In genomic region chr11:115921540-115921939, GRCh38 we compare ENCODE assay signal across 23 cellular contexts.
DNase-seq lines count a peak whose midpoint lies in the region; ATAC-seq, FAIRE-seq and TF ChIP-seq lines count a peak whose summit lies in the region.
"Had no signal": no experiment of that assay in that cellular context is flagged by ENCODE, and none has a peak within 500 bp of the region (broad histone marks: within the 10 kb centered on the region; RNA-seq: fewer than 3 reads in every experiment).

No MANE protein-coding gene starts in this region.

- H3K9me3 ChIP-seq in GM12878 (replicated peaks; ENCODE audit: control insufficient read depth, insufficient read depth, low read length) (no peaks in the 10 kb centered on the region), thyroid gland (no peaks in the 10 kb centered on the region), sigmoid colon (no peaks in the 10 kb centered on the region), mucosa of descending colon (no peaks in the 10 kb centered on the region)
- H3K9me3 ChIP-seq: Caco-2, MG63 had no signal

- TF ChIP-seq RAD21 in GM12878 (IDR thresholded peaks at IDR 0.05; ENCODE audit: insufficient read depth, low read depth, low read length): no peak

- peak overlapping the region; percentile 61 for H3K4me2 ChIP-seq in GM12878 (ENCODE audit: control insufficient read depth, insufficient read depth)

- peak in 1 of 2 experiments; percentile 87; a peak in 2 of 4 replicates for TF ChIP-seq EP300 in GM12878 (IDR thresholded peaks at IDR 0.05; ENCODE audit: borderline replicate concordance in 1 of 2, control insufficient read depth in 1 of 2, low read depth in 2 of 2, low read length in 2 of 2)
- TF ChIP-seq EP300 in sigmoid colon (IDR thresholded peaks at IDR 0.05): no peak

- no peaks in the 10 kb centered on the region for H3K79me2 ChIP-seq in GM12878 (ENCODE audit: control insufficient read depth, insufficient read depth, low read length)

- H3K4me1 ChIP-seq in GM12878 (ENCODE audit: control insufficient read depth, insufficient read depth, low read length): peaks cover 90% of the 10 kb centered on the region
- H3K4me1 ChIP-seq in thyroid gland: peaks cover 21 to 48% of the 10 kb centered on the region in 2 donors
- H3K4me1 ChIP-seq in sigmoid colon: peaks cover 0 to 20% (median 10%) of the 10 kb centered on the region in 4 donors
- H3K4me1 ChIP-seq in mucosa of descending colon (ENCODE audit: low read depth): no peaks in the 10 kb centered on the region

- no peak overlapping the region for H3K4me3 ChIP-seq in GM12878
- no peak overlapping the region for H3K4me3 ChIP-seq in thyroid gland (replicated peaks in 1 of 3)
- no peak overlapping the region for H3K4me3 ChIP-seq in sigmoid colon
- no peak overlapping the region for H3K4me3 ChIP-seq in mucosa of descending colon
- H3K4me3 ChIP-seq: GM23248, MG63 had no signal

- H3K27ac ChIP-seq in GM12878 (ENCODE audit: control insufficient read depth, insufficient read depth) (peak overlapping the region; percentile 94), thyroid gland (peak overlapping the region in 2 of 3 donors; percentile 72 to 82), sigmoid colon (no peak overlapping the region)
- H3K27ac ChIP-seq: GM23248, RWPE1 had no signal

- H2AFZ ChIP-seq in GM12878 (ENCODE audit: control insufficient read depth, low read depth, low read length): no peak overlapping the region
- H2AFZ ChIP-seq: GM23248 had no signal

- H3K9ac ChIP-seq in GM12878 (ENCODE audit: control insufficient read depth, insufficient read depth, low read length): peak overlapping the region; percentile 45; the same call in 1 of the 2 replicates
- H3K9ac ChIP-seq: GM23248 had no signal

- BruUV-seq in GM12878 (replicated peaks; lab: Mats Ljungman, UMichigan): no TSS peak

- no peaks in the 10 kb centered on the region for H3K27me3 ChIP-seq in GM12878 (replicated peaks in 1 of 2; ENCODE audit: control insufficient read depth in 2 of 2, insufficient read depth in 2 of 2, low read length in 1 of 2)
- H3K27me3 ChIP-seq in thyroid gland: no peaks in the 10 kb centered on the region
- no peaks in the 10 kb centered on the region for H3K27me3 ChIP-seq in sigmoid colon
- H3K27me3 ChIP-seq: MG63 had no signal

- TF ChIP-seq POLR2A in GM12878 (IDR thresholded peaks at IDR 0.05; ENCODE audit: low read depth, low read length) (0 out of 2 replicates have a peak, but pooled peaks have one; percentile 24), thyroid gland (IDR thresholded peaks at IDR 0.05) (no peak), sigmoid colon (IDR thresholded peaks at IDR 0.05) (no peak)

- no peak for DNase-seq in GM18507 (ENCODE audit: extremely low spot score, insufficient read length, low read depth)
- peak; percentile 82 for DNase-seq in GM12878 (ENCODE audit: low read depth, low spot score)
- DNase-seq in thyroid gland: no peak
- DNase-seq in GF-D8 (lab: John Stamatoyannopoulos, UW): no peak
- no peak for DNase-seq in sigmoid colon
- DNase-seq in mucosa of descending colon: no peak
- no peak for DNase-seq in stimulated activated CD4-positive, alpha-beta T cell treated with anti-CD3 and anti-CD28 coated beads, Interleukin-2, amount 100 ng/mL, for 24 hours
- DNase-seq: CD8-positive, alpha-beta T cell; DND-41; GM23248; H7; KBM-7; MG63; NCI-H1105 treated with DMSO at 0.1 percent for 48 hours; NCI-H1930; NCI-H446 treated with DMSO at 0.1 percent for 48 hours; NCI-H82; NK-92 treated with Interleukin-12 subunit alpha and Interleukin-12 subunit beta, amount 100 ng/mL, for 24 hours; SHP77 had no signal

- RAD21 ChIA-PET in GM12878 (lab: Charles Lee; ENCODE audit: unreplicated experiment): interaction anchor here (0.9 to 7.7 kb wide), 6 partner anchors 8 to 152 kb away, joined by 5 to 140 read pairs (median 24); no protein-coding TSS in a partner anchor

- POLR2A ChIA-PET in GM12878 (lab: Charles Lee): interaction anchor here (0.7 to 13.8 kb wide), 6 partner anchors 8 to 152 kb away, joined by 3 to 122 read pairs (median 6); no protein-coding TSS in a partner anchor

- FAIRE-seq in GM18507 (lab: Jason Lieb, UNC): peak; percentile 68
- FAIRE-seq in GM12878 (lab: Jason Lieb, UNC): no peak
- FAIRE-seq: HTR-8/SVneo had no signal

- WGBS in GM12878 (ENCODE audit: insufficient coverage, insufficient replicate concordance, low lambda C conversion rate, missing lambda C conversion rate): 0% methylated on average over 3 of the region's 3 CpGs
- WGBS in thyroid gland, 2 donors: 71 to 87% methylated on average over 3 of the region's 3 CpGs
- 86 to 88% methylated on average over 3 of the region's 3 CpGs for WGBS in sigmoid colon, 2 donors

- in situ Hi-C loops in GM12878 (cut with MboI): no loop called here

- CTCF ChIA-PET in GM12878 (lab: Yijun Ruan, JAX): interaction anchor here (0.8 to 6.9 kb wide), 6 partner anchors 9 to 152 kb away, joined by 3 to 61 read pairs (median 6); no protein-coding TSS in a partner anchor

- intact Hi-C loops in GM12878 (cut with micrococcal nuclease; ENCODE audit: unreplicated experiment) (loop anchor here (2.0 to 10.0 kb wide), 3 partner anchors 337 to 1893 kb away; partner anchors contain the start of gene CADM1), thyroid gland (cut with DNase I) (no loop called here), sigmoid colon (cut with DNase I) (no loop called here), mucosa of descending colon (cut with DNase I, micrococcal nuclease) (no loop called here)

- H3K36me3 ChIP-seq in GM12878 (ENCODE audit: control insufficient read depth in 2 of 2, insufficient read depth in 2 of 2, low read length in 1 of 2): no peaks in the 10 kb centered on the region
- no peaks in the 10 kb centered on the region for H3K36me3 ChIP-seq in thyroid gland
- no peaks in the 10 kb centered on the region for H3K36me3 ChIP-seq in sigmoid colon
- no peaks in the 10 kb centered on the region for H3K36me3 ChIP-seq in mucosa of descending colon (ENCODE audit: low read depth)
- H3K36me3 ChIP-seq: MG63 had no signal

- no peaks in the 10 kb centered on the region for H4K20me1 ChIP-seq in GM12878 (ENCODE audit: control insufficient read depth, insufficient read depth)

- ATAC-seq in HG03354 (IDR thresholded peaks at IDR 0.05; ENCODE audit: poor library complexity, severe bottlenecking, unreplicated experiment) (peak; percentile 12), GM12878 (peak; percentile 19), mucosa of descending colon (no peak)
- ATAC-seq: CD8-positive, alpha-beta T cell had no signal

- TF ChIP-seq CTCF in GM12878 (IDR thresholded peaks at IDR 0.05 in 2 of 3, conservative IDR thresholded peaks at IDR 0.05 in 1 of 3; ENCODE audit: control insufficient read depth in 2 of 3, extremely low read depth in 1 of 3, insufficient read depth in 1 of 3, low read depth in 3 of 3, low read length in 3 of 3) (no peak), thyroid gland (IDR thresholded peaks at IDR 0.05) (no peak), sigmoid colon (IDR thresholded peaks at IDR 0.05) (no peak), mucosa of descending colon (IDR thresholded peaks at IDR 0.05) (no peak)

- SMC1A ChIA-PET in GM12878 (lab: Charles Lee; ENCODE audit: uncharacterized antibody, unreplicated experiment): interaction anchor here (0.6 to 17.2 kb wide), 10 partner anchors 7 to 154 kb away, joined by 3 to 325 read pairs (median 15); no protein-coding TSS in a partner anchor

TF ChIP-seq in GM12878, 131 proteins besides CTCF, POLR2A, EP300 and RAD21 (continues in another document):
- peak; percentile 50; the same call in 1 of the 2 replicates for TF ChIP-seq CBFB (IDR thresholded peaks at IDR 0.05; ENCODE audit: low read depth)
- no peak for TF ChIP-seq SMARCA5 (IDR thresholded peaks at IDR 0.05)
- TF ChIP-seq IRF4 (IDR thresholded peaks at IDR 0.05; ENCODE audit: low read depth, low read length): peak; percentile 54; the same call in 1 of the 2 replicates
- no peak for TF ChIP-seq DPF2 (IDR thresholded peaks at IDR 0.05)
- TF ChIP-seq, protein P1, sequence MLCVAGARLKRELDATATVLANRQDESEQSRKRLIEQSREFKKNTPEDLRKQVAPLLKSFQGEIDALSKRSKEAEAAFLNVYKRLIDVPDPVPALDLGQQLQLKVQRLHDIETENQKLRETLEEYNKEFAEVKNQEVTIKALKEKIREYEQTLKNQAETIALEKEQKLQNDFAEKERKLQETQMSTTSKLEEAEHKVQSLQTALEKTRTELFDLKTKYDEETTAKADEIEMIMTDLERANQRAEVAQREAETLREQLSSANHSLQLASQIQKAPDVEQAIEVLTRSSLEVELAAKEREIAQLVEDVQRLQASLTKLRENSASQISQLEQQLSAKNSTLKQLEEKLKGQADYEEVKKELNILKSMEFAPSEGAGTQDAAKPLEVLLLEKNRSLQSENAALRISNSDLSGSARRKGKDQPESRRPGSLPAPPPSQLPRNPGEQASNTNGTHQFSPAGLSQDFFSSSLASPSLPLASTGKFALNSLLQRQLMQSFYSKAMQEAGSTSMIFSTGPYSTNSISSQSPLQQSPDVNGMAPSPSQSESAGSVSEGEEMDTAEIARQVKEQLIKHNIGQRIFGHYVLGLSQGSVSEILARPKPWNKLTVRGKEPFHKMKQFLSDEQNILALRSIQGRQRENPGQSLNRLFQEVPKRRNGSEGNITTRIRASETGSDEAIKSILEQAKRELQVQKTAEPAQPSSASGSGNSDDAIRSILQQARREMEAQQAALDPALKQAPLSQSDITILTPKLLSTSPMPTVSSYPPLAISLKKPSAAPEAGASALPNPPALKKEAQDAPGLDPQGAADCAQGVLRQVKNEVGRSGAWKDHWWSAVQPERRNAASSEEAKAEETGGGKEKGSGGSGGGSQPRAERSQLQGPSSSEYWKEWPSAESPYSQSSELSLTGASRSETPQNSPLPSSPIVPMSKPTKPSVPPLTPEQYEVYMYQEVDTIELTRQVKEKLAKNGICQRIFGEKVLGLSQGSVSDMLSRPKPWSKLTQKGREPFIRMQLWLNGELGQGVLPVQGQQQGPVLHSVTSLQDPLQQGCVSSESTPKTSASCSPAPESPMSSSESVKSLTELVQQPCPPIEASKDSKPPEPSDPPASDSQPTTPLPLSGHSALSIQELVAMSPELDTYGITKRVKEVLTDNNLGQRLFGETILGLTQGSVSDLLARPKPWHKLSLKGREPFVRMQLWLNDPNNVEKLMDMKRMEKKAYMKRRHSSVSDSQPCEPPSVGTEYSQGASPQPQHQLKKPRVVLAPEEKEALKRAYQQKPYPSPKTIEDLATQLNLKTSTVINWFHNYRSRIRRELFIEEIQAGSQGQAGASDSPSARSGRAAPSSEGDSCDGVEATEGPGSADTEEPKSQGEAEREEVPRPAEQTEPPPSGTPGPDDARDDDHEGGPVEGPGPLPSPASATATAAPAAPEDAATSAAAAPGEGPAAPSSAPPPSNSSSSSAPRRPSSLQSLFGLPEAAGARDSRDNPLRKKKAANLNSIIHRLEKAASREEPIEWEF (IDR thresholded peaks at IDR 0.05; ENCODE audit: insufficient replicate concordance, low read depth, low read length): peak; percentile 38
- peak in 1 of 2 experiments; percentile 38; a peak in 1 of 4 replicates for TF ChIP-seq ETV6 (conservative IDR thresholded peaks at IDR 0.05 in 1 of 2, IDR thresholded peaks at IDR 0.05 in 1 of 2; ENCODE audit: borderline replicate concordance in 1 of 2, low read depth in 1 of 2)
- no peak for TF ChIP-seq NR2C1 (IDR thresholded peaks at IDR 0.05)

Comparison
In these comparisons a context has a peak if more than half of its experiments do, and no peak if none do; other contexts are left out.
1. H3K27ac ChIP-seq: peak in GM12878 (single experiment) and thyroid gland (2 of 3); none in sigmoid colon (0 of 4).